18 cellular contexts compared by ENCODE assay signal in the genomic region with DNA sequence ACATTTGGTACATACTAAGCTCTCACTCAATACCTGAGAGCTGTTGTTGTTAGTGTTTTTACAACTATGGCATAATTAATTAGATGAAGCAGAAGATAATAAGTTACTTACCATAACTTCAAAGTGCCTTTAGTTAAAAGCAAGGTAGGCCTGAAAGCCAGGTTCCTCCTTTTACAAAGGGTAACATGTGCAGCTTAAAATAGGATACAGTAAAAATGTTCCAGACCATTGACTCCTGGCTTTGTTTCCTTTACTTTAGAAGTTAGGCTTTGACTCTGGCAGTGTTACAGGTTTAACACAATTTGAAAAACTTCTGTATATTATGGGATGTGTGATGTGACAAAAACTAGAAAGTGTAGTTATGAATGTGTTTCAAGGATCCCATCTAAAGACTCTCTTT.
DNase-seq lines count a peak whose midpoint lies in the region; ATAC-seq and TF ChIP-seq lines count a peak whose summit lies in the region.
"Had no signal": no experiment of that assay in that cellular context is flagged by ENCODE, and none has a peak within 500 bp of the region (broad histone marks: within the 10 kb centered on the region; RNA-seq: fewer than 3 reads in every experiment).

No MANE protein-coding gene starts in this region.

- H3K27ac Mint-ChIP-seq in neural progenitor cell: no peak overlapping the region
- H3K27ac Mint-ChIP-seq in osteocyte (ENCODE audit: unreplicated experiment): no peak overlapping the region
- H3K27ac Mint-ChIP-seq: activated T-helper 1 cell treated with anti-CD3 and anti-CD28 coated beads, Interleukin-12 subunit alpha, Interleukin-12 subunit beta, Interleukin-2, Interleukin-4 antibody, amounts not matched to agents 30 ng/mL and 10 ng/mL and 1 ng/mL, durations not matched to agents 14 hours and 24 hours and 36 hours; B cell; naive thymus-derived CD4-positive, alpha-beta T cell had no signal

- H3K4me1 Mint-ChIP-seq in neural progenitor cell (no peaks in the 10 kb centered on the region), osteocyte (ENCODE audit: unreplicated experiment) (peaks cover 7% of the 10 kb centered on the region)

- H3K4me3 ChIP-seq in Loucy (ENCODE audit: low read length, poor library complexity, severe bottlenecking) (no peak overlapping the region), neural progenitor cell (no peak overlapping the region)
- H3K4me3 ChIP-seq: gastrocnemius medialis had no signal

- no peaks in the 10 kb centered on the region for H3K9me2 ChIP-seq in Loucy (replicated peaks; ENCODE audit: low read depth, low read length)

- H4K20me1 ChIP-seq in Loucy (ENCODE audit: insufficient read depth, low read length, poor library complexity, severe bottlenecking) (no peaks in the 10 kb centered on the region), neural progenitor cell (ENCODE audit: low read depth) (no peaks in the 10 kb centered on the region)

- H3K4me1 ChIP-seq in Loucy (ENCODE audit: insufficient read depth, low read length, poor library complexity, severe bottlenecking): peaks cover 4% of the 10 kb centered on the region
- no peaks in the 10 kb centered on the region for H3K4me1 ChIP-seq in neural progenitor cell

- H3K4me2 ChIP-seq in Loucy (ENCODE audit: low read depth, low read length, poor library complexity, severe bottlenecking) (no peak overlapping the region), neural progenitor cell (no peak overlapping the region)

- H3K27me3 Mint-ChIP-seq in neural progenitor cell (ENCODE audit: insufficient read depth, low read depth) (no peaks in the 10 kb centered on the region), osteocyte (ENCODE audit: unreplicated experiment) (no peaks in the 10 kb centered on the region)

- no peak for TF ChIP-seq CTCF in Loucy (conservative IDR thresholded peaks at IDR 0.05; ENCODE audit: low read length)
- TF ChIP-seq CTCF in neural progenitor cell (IDR thresholded peaks at IDR 0.05): no peak
- no peak for TF ChIP-seq CTCF in osteocyte (IDR thresholded peaks at IDR 0.05)

- no peaks in the 10 kb centered on the region for H3K9me3 Mint-ChIP-seq in neural progenitor cell
- H3K9me3 Mint-ChIP-seq in osteocyte (ENCODE audit: unreplicated experiment): no peaks in the 10 kb centered on the region
- H3K9me3 Mint-ChIP-seq: activated T-helper 1 cell treated with anti-CD3 and anti-CD28 coated beads, Interleukin-12 subunit alpha, Interleukin-12 subunit beta, Interleukin-2, Interleukin-4 antibody, amounts not matched to agents 30 ng/mL and 10 ng/mL and 1 ng/mL, durations not matched to agents 14 hours and 24 hours and 36 hours; naive thymus-derived CD4-positive, alpha-beta T cell had no signal

- H3K36me3 Mint-ChIP-seq in neural progenitor cell (no peaks in the 10 kb centered on the region), osteocyte (ENCODE audit: unreplicated experiment) (no peaks in the 10 kb centered on the region)
- H3K36me3 Mint-ChIP-seq: naive thymus-derived CD4-positive, alpha-beta T cell had no signal

- no peak overlapping the region for H3K27ac ChIP-seq in neural progenitor cell
- H3K27ac ChIP-seq: gastrocnemius medialis had no signal

- H3K36me3 ChIP-seq in Loucy (ENCODE audit: insufficient read depth, low read length) (no peaks in the 10 kb centered on the region), neural progenitor cell (no peaks in the 10 kb centered on the region)
- H3K36me3 ChIP-seq: gastrocnemius medialis had no signal

- H3K9ac ChIP-seq in Loucy (ENCODE audit: low read depth, low read length, poor library complexity, severe bottlenecking): no peak overlapping the region
- no peak overlapping the region for H3K9ac ChIP-seq in neural progenitor cell

- no peaks in the 10 kb centered on the region for H3K79me2 ChIP-seq in Loucy (ENCODE audit: insufficient read depth, low read length)
- H3K79me2 ChIP-seq in neural progenitor cell (ENCODE audit: low read depth): no peaks in the 10 kb centered on the region

- H3K27me3 ChIP-seq in Loucy (ENCODE audit: insufficient read depth, low read length, poor library complexity, severe bottlenecking): no peaks in the 10 kb centered on the region
- H3K27me3 ChIP-seq in neural progenitor cell: no peaks in the 10 kb centered on the region
- H3K27me3 ChIP-seq: gastrocnemius medialis had no signal

- DNase-seq in neural progenitor cell (ENCODE audit: low spot score): no peak
- no peak for DNase-seq in osteocyte (ENCODE audit: extremely low spot score, unreplicated experiment)
- no peak for DNase-seq in HK-2 (ENCODE audit: unreplicated experiment)
- no peak for DNase-seq in DMS 273 (lab: John Stamatoyannopoulos, UW; ENCODE audit: unreplicated experiment)
- DNase-seq: activated CD4-positive, alpha-beta T cell treated with anti-CD3 and anti-CD28 coated beads for 1 hour; effector CD4-positive, alpha-beta T cell; gastrocnemius medialis; kidney glomerular epithelial cell; naive thymus-derived CD4-positive, alpha-beta T cell; NCI-H1092; stimulated activated CD4-positive, alpha-beta T cell treated with anti-CD3 and anti-CD28 coated beads, Interleukin-12 subunit alpha, Interleukin-12 subunit beta, amount 100 ng/mL, for 4 hours; stimulated activated CD8-positive, alpha-beta memory T cell treated with anti-CD3 and anti-CD28 coated beads, Interleukin-4, amount 100 ng/mL, for 48 hours had no signal

- no peaks in the 10 kb centered on the region for H3F3A ChIP-seq in Loucy (ENCODE audit: low read depth)
- no peaks in the 10 kb centered on the region for H3F3A ChIP-seq in neural progenitor cell (ENCODE audit: low read depth)

- no peak overlapping the region for H3K4me3 Mint-ChIP-seq in neural progenitor cell
- H3K4me3 Mint-ChIP-seq in osteocyte (ENCODE audit: unreplicated experiment): no peak overlapping the region
- H3K4me3 Mint-ChIP-seq: activated T-helper 1 cell treated with anti-CD3 and anti-CD28 coated beads, Interleukin-12 subunit alpha, Interleukin-12 subunit beta, Interleukin-2, Interleukin-4 antibody, amounts not matched to agents 30 ng/mL and 10 ng/mL and 1 ng/mL, durations not matched to agents 14 hours and 24 hours and 36 hours; B cell; naive thymus-derived CD4-positive, alpha-beta T cell had no signal

- ATAC-seq in GM18511 (IDR thresholded peaks at IDR 0.05; ENCODE audit: unreplicated experiment) (peak; percentile 45), GM21390 (IDR thresholded peaks at IDR 0.05; ENCODE audit: unreplicated experiment) (peak; percentile 30), HG02938 (IDR thresholded peaks at IDR 0.05; ENCODE audit: unreplicated experiment) (peak; percentile 25)
- ATAC-seq: gastrocnemius medialis; naive thymus-derived CD4-positive, alpha-beta T cell had no signal

- H3K9me3 ChIP-seq in Loucy (ENCODE audit: insufficient read depth, low read depth, low read length) (no peaks in the 10 kb centered on the region), neural progenitor cell (ENCODE audit: low read depth) (no peaks in the 10 kb centered on the region)
- H3K9me3 ChIP-seq: gastrocnemius medialis had no signal

- H2AFZ ChIP-seq in Loucy (ENCODE audit: low read length) (peak overlapping the region; percentile 39), neural progenitor cell (replicated peaks) (no peak overlapping the region)
